In the genomic region with DNA sequence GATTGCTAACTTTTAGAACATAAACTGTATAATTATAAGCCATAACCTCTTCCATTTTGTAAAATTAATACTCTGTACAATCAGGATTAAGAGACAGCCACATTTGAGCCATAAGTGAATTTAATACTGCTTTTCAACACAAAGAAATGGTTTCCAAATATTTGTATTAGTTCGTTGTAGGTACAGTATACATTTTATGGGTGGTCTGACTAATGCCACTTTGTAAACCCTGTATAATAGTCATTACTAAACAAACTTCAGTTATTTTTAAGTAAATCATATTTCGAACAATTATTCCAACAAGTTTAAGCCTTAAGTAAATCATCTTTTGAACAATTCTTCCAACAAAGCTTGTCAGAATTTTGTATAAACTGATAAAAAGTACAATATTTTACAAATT, we compare ENCODE assay signal across 15 cellular contexts. TPM values are rescaled to one million over a fixed set of nuclear protein-coding genes. Genes with fewer than 3 reads are reported as not detected.
DNase-seq lines count a peak whose midpoint lies in the region; ATAC-seq, FAIRE-seq and TF ChIP-seq lines count a peak whose summit lies in the region.
"Had no signal": no experiment of that assay in that cellular context is flagged by ENCODE, and none has a peak within 500 bp of the region (broad histone marks: within the 10 kb centered on the region; RNA-seq: fewer than 3 reads in every experiment).

No MANE protein-coding gene starts in this region.

- CTCF ChIA-PET in IMR-90 (lab: Yijun Ruan, JAX): no interaction called here

- no peak overlapping the region for H3K4me2 ChIP-seq in IMR-90 (ENCODE audit: low read depth, low read length)
- H3K4me2 ChIP-seq: BLaER1 treated with 17β-estradiol and CSF1 and Interleukin-3, amounts not matched to agents 10 nM and 100 nM had no signal

- no peaks in the 10 kb centered on the region; the same call in 1 of the 2 replicates for H4K20me1 ChIP-seq in IMR-90 (ENCODE audit: insufficient read depth, low read length)

- DNase-seq in IMR-90: no peak
- no peak for DNase-seq in pancreas
- DNase-seq in stimulated activated CD8-positive, alpha-beta memory T cell treated with anti-CD3 and anti-CD28 coated beads, Interleukin-4, amount 100 ng/mL, for 48 hours: no peak
- no peak for DNase-seq in BE2C
- DNase-seq in cortex of kidney (lab: John Stamatoyannopoulos, UW): no peak
- DNase-seq: Calu3; CD8-positive, alpha-beta T cell; DMS53; DND-41; EL; GM23248 had no signal

- no peak overlapping the region for H2BK120ac ChIP-seq in IMR-90 (ENCODE audit: low read depth, low read length)

- no peak overlapping the region for H3K56ac ChIP-seq in IMR-90 (ENCODE audit: extremely low read depth, insufficient read depth, low read length)

- TF ChIP-seq CTCF in IMR-90 (conservative IDR thresholded peaks at IDR 0.05; ENCODE audit: low read depth, low read length) (no peak), pancreas (IDR thresholded peaks at IDR 0.05) (no peak), BE2C (IDR thresholded peaks at IDR 0.05; ENCODE audit: low read depth, low read length) (no peak)

- intact Hi-C loops in IMR-90 (cut with micrococcal nuclease) (no loop called here), pancreas (cut with DNase I) (no loop called here)

- in situ Hi-C loops in IMR-90 (cut with MboI; ENCODE audit: low sequenced_read_pairs): loop anchor here (5.0 kb wide), 1 partner anchor 135 kb away; no protein-coding TSS in a partner anchor

- H2AK9ac ChIP-seq in IMR-90 (replicated peaks; ENCODE audit: low read depth, low read length, poor library complexity): no peak overlapping the region

- no peak overlapping the region for H3K18ac ChIP-seq in IMR-90 (ENCODE audit: low read depth, low read length)

- H4K8ac ChIP-seq in IMR-90 (ENCODE audit: low read depth in 2 of 2, low read length in 2 of 2): no peak overlapping the region; a peak in 1 of 4 replicates

- TF ChIP-seq RAD21 in IMR-90 (IDR thresholded peaks at IDR 0.05; ENCODE audit: low read length): no peak

- FAIRE-seq in colon (lab: Jason Lieb, UNC): peak; percentile 36
- peak; percentile 43 for FAIRE-seq in pancreas (lab: Jason Lieb, UNC)
- FAIRE-seq: GM12878 had no signal

- H2BK5ac ChIP-seq in IMR-90 (ENCODE audit: low read depth, low read length, poor library complexity, severe bottlenecking): peak overlapping the region; percentile 50

- ATAC-seq in IMR-90 (ENCODE audit: low read depth) (no peak), pancreas (no peak)
- ATAC-seq: CD8-positive, alpha-beta T cell; GM12878 had no signal

- no peak overlapping the region for H2BK15ac ChIP-seq in IMR-90 (ENCODE audit: low read depth, low read length)

- H3K27ac ChIP-seq in IMR-90 (ENCODE audit: insufficient read depth, low read length): no peak overlapping the region
- H3K27ac ChIP-seq in pancreas: no peak overlapping the region
- H3K27ac ChIP-seq: BLaER1 treated with 17β-estradiol and CSF1 and Interleukin-3, amounts not matched to agents 10 nM and 100 nM; GM23248 had no signal

- WGBS in IMR-90 (ENCODE audit: extremely low coverage in 2 of 2, insufficient read length in 1 of 2), 2 experiments: no CpG with 5 or more reads among the region's 2 CpGs
- WGBS in pancreas, 2 donors: 85 to 86% methylated on average over 2 of the region's 2 CpGs

- no peak overlapping the region for H3K9ac ChIP-seq in IMR-90 (ENCODE audit: low read depth, low read length)
- H3K9ac ChIP-seq: BLaER1 treated with 17β-estradiol and CSF1 and Interleukin-3, amounts not matched to agents 10 nM and 100 nM; GM23248 had no signal

- H3K4me1 ChIP-seq in IMR-90 (ENCODE audit: control insufficient read depth, insufficient read depth, low read length) (peaks cover 3% of the 10 kb centered on the region; the same call in 1 of the 2 replicates), pancreas (peaks cover 5 to 13% (median 9%) of the 10 kb centered on the region in 3 donors), BE2C (peaks cover 4% of the 10 kb centered on the region; the same call in 1 of the 2 replicates)
- H3K4me1 ChIP-seq: HAP-1 had no signal

- TF ChIP-seq POLR2A in IMR-90 (IDR thresholded peaks at IDR 0.05; ENCODE audit: low read depth, low read length): no peak

- peaks cover under 1 to 26% of the 10 kb centered on the region in 2 experiments; a peak in 2 of 4 replicates for H3K79me1 ChIP-seq in IMR-90 (ENCODE audit: low read depth in 1 of 2, low read length in 2 of 2)

- H3K36me3 ChIP-seq in IMR-90 (ENCODE audit: control insufficient read depth, insufficient read depth, low read length) (0 out of 2 replicates have a peak, but pooled peaks cover 1% of the 10 kb centered on the region), pancreas (no peaks in the 10 kb centered on the region), BE2C (peaks cover 17% of the 10 kb centered on the region)
- H3K36me3 ChIP-seq: HAP-1 had no signal

- dilution Hi-C loops in IMR-90 (cut with HindIII; ENCODE audit: low sequenced_read_pairs, unreplicated experiment): no loop called here

- H3K9me1 ChIP-seq in IMR-90 (ENCODE audit: insufficient read depth, low read length): 0 out of 2 replicates have a peak, but pooled peaks cover 3% of the 10 kb centered on the region

- H2AK5ac ChIP-seq in IMR-90 (ENCODE audit: low read depth, low read length): no peak overlapping the region

- no peak overlapping the region for H2AFZ ChIP-seq in IMR-90 (replicated peaks; ENCODE audit: low read length, poor library complexity)
- H2AFZ ChIP-seq: GM23248 had no signal

- H3K4me3 ChIP-seq in IMR-90 (ENCODE audit: insufficient read depth, low read depth, low read length) (no peak overlapping the region), pancreas (no peak overlapping the region), BE2C (ENCODE audit: low read depth, low read length) (no peak overlapping the region)
- H3K4me3 ChIP-seq: BLaER1 treated with 17β-estradiol and CSF1 and Interleukin-3, amounts not matched to agents 10 nM and 100 nM; GM12878; GM23248; HAP-1 had no signal

- H3K27me3 ChIP-seq in IMR-90 (ENCODE audit: control insufficient read depth, insufficient read depth, low read length): no peaks in the 10 kb centered on the region
- H3K27me3 ChIP-seq in pancreas: no peaks in the 10 kb centered on the region
- H3K27me3 ChIP-seq in BE2C: no peaks in the 10 kb centered on the region
- H3K27me3 ChIP-seq: BLaER1 treated with 17β-estradiol and CSF1 and Interleukin-3, amounts not matched to agents 10 nM and 100 nM had no signal

- no peak overlapping the region for H2BK20ac ChIP-seq in IMR-90 (ENCODE audit: low read depth, low read length)

- H3K23ac ChIP-seq in IMR-90 (ENCODE audit: low read depth, low read length): no peak overlapping the region

- H3K9me3 ChIP-seq in IMR-90 (ENCODE audit: control insufficient read depth, insufficient read depth, low read length): no peaks in the 10 kb centered on the region
- H3K9me3 ChIP-seq in pancreas: no peaks in the 10 kb centered on the region
- H3K9me3 ChIP-seq in BE2C: no peaks in the 10 kb centered on the region
- H3K9me3 ChIP-seq: HAP-1 had no signal

- H3K14ac ChIP-seq in IMR-90 (replicated peaks; ENCODE audit: low read depth, low read length): no peak overlapping the region

- no TSS peak for BruUV-seq in IMR-90 (replicated peaks; lab: Mats Ljungman, UMichigan)

- H4K5ac ChIP-seq in IMR-90 (ENCODE audit: low read depth, low read length): no peak overlapping the region

- H3K4ac ChIP-seq in IMR-90 (ENCODE audit: low read depth, low read length): no peak overlapping the region

- H4K91ac ChIP-seq in IMR-90 (ENCODE audit: insufficient read depth, low read depth, low read length): no peak overlapping the region

- POLR2A ChIA-PET in IMR-90 (lab: Charles Lee; ENCODE audit: unreplicated experiment): no interaction called here

TF ChIP-seq in IMR-90, 13 proteins besides CTCF, POLR2A, EP300 and RAD21:
- TF ChIP-seq MAFK (IDR thresholded peaks at IDR 0.05; ENCODE audit: low read depth, low read length): no peak
- TF ChIP-seq, protein P1, sequence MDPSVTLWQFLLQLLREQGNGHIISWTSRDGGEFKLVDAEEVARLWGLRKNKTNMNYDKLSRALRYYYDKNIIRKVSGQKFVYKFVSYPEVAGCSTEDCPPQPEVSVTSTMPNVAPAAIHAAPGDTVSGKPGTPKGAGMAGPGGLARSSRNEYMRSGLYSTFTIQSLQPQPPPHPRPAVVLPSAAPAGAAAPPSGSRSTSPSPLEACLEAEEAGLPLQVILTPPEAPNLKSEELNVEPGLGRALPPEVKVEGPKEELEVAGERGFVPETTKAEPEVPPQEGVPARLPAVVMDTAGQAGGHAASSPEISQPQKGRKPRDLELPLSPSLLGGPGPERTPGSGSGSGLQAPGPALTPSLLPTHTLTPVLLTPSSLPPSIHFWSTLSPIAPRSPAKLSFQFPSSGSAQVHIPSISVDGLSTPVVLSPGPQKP (IDR thresholded peaks at IDR 0.05; ENCODE audit: borderline replicate concordance, low read depth, low read length): no peak
- TF ChIP-seq RFX5 (IDR thresholded peaks at IDR 0.05; ENCODE audit: low read depth, low read length): no peak
- TF ChIP-seq RCOR1 (IDR thresholded peaks at IDR 0.05; ENCODE audit: insufficient replicate concordance, low read length): no peak
- no peak for TF ChIP-seq FOS (IDR thresholded peaks at IDR 0.05; ENCODE audit: low read depth, low read length)
- no peak for TF ChIP-seq SMC3 (IDR thresholded peaks at IDR 0.05; ENCODE audit: low read depth, low read length)
- no peak for TF ChIP-seq CEBPB (IDR thresholded peaks at IDR 0.05; ENCODE audit: low read depth, low read length)
- TF ChIP-seq MXI1 (IDR thresholded peaks at IDR 0.05; ENCODE audit: borderline replicate concordance, low read depth, low read length): no peak
- TF ChIP-seq, protein P2, sequence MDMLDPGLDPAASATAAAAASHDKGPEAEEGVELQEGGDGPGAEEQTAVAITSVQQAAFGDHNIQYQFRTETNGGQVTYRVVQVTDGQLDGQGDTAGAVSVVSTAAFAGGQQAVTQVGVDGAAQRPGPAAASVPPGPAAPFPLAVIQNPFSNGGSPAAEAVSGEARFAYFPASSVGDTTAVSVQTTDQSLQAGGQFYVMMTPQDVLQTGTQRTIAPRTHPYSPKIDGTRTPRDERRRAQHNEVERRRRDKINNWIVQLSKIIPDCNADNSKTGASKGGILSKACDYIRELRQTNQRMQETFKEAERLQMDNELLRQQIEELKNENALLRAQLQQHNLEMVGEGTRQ (IDR thresholded peaks at IDR 0.05; ENCODE audit: low read depth, low read length): no peak
- TF ChIP-seq CHD1 (IDR thresholded peaks at IDR 0.05; ENCODE audit: low read depth, low read length): no peak
- TF ChIP-seq BHLHE40 (IDR thresholded peaks at IDR 0.05; ENCODE audit: low read depth, low read length): no peak
- no peak for TF ChIP-seq MAZ (IDR thresholded peaks at IDR 0.05; ENCODE audit: borderline replicate concordance, low read depth, low read length)
- TF ChIP-seq NFE2L2 (IDR thresholded peaks at IDR 0.05; ENCODE audit: low read depth, low read length): no peak

RNA-seq across cellular contexts. Expression of gene ALCAM, which starts 11.0 kb away (rescaled TPM):
- total RNA-seq in IMR-90 (2012; rRNA removed) (400 and 423 TPM in 2 replicates), pancreas (10 to 100 TPM; 21.1 to 42.1 (median 27.6) TPM)
- polyA plus RNA-seq in IMR-90 (2012; rRNA removed) (105 and 117 TPM in 2 replicates), pancreas (10 to 100 TPM; 14.4 to 36.8 TPM)
- polyA plus RNA-seq in IMR-90 (2012; cell fraction: cytosol; rRNA removed): 32.8 and 49.6 TPM in 2 replicates
- 29.9 and 107 TPM in 2 replicates for polyA plus RNA-seq in IMR-90 (2012; cell fraction: nucleus; rRNA removed; ENCODE audit: low replicate concordance)
- polyA plus RNA-seq in BE2C (2012; ENCODE audit: insufficient read depth, insufficient read length, low read depth): 67.4 TPM
